Comparison of ENCODE assay signal across 14 cellular contexts in the genomic region with DNA sequence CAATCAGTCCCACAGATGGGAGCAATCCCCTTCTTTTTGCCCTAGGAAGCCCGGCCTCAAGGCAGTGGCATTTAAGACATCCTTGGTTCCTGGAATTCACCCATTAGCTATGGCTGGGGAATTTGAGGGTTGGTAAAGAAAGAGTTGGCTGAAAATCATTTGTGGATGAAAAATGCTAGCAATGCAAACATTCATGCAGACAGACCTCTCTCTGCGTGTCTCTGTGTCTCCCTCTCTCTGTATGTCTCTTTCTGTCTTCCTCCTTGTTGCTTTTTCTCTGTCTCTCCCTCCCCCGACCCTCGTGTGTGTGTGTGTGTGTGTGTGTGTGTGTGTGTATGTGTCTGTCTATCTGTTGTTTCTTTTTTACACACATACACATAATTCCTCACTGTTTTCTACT. TPM values are rescaled to one million over a fixed set of nuclear protein-coding genes. Genes with fewer than 3 reads are reported as not detected.
DNase-seq lines count a peak whose midpoint lies in the region; ATAC-seq and TF ChIP-seq lines count a peak whose summit lies in the region.
"Had no signal": no experiment of that assay in that cellular context is flagged by ENCODE, and none has a peak within 500 bp of the region (broad histone marks: within the 10 kb centered on the region; RNA-seq: fewer than 3 reads in every experiment).

No MANE protein-coding gene starts in this region.

- no peak overlapping the region for H3K23ac ChIP-seq in mesendoderm (ENCODE audit: low read length)

- H3K9me3 Mint-ChIP-seq in stimulated activated naive B cell treated with anti-CD40 and anti-IgM and Interleukin-4, amounts not matched to agents 10 μg/mL and 1 μg/mL and 100 μg/mL, for 72 hours, result no peaks in the 10 kb centered on the region
- H3K9me3 Mint-ChIP-seq: activated T-cell treated with anti-CD3 and anti-CD28 coated beads, Interleukin-2, amount 50 U/mL, for 72 hours; endodermal cell; nephron progenitor cell; stimulated activated naive CD8-positive, alpha-beta T cell treated with anti-CD3 and anti-CD28 coated beads, Interleukin-15, amount 100 ng/mL, for 72 hours had no signal

- WGBS in mesendoderm (ENCODE audit: extremely low coverage, insufficient coverage, low lambda C conversion rate), result no CpG with 5 or more reads among the region's 4 CpGs
- 3 to 16% methylated on average over 4 of the region's 4 CpGs for WGBS in aorta, 2 donors

- POLR2A ChIA-PET in GM10248 (lab: Yijun Ruan, JAX), result no interaction called here

- no peak overlapping the region for H4K5ac ChIP-seq in mesendoderm (ENCODE audit: low read length)

- CTCF ChIA-PET in GM10248 (lab: Yijun Ruan, JAX), result interaction anchor here (1.0 to 6.5 kb wide), 9 partner anchors 9 to 279 kb away, joined by 3 to 61 read pairs (median 5); no protein-coding TSS in a partner anchor

- H2BK120ac ChIP-seq in mesendoderm (ENCODE audit: low read depth, low read length), result no peak overlapping the region

- no peak overlapping the region for H2BK5ac ChIP-seq in mesendoderm (ENCODE audit: low read length)

- H3K9me3 ChIP-seq in right atrium auricular region (no peaks in the 10 kb centered on the region), aorta (ENCODE audit: control insufficient read depth, low read length) (no peaks in the 10 kb centered on the region)
- H3K9me3 ChIP-seq: body of pancreas had no signal

- no peak overlapping the region for H3K4me3 ChIP-seq in right atrium auricular region
- H3K4me3 ChIP-seq in coronary artery, result no peak overlapping the region
- H3K4me3 ChIP-seq in mesendoderm (ENCODE audit: low read length), result no peak overlapping the region
- no peak overlapping the region for H3K4me3 ChIP-seq in aorta (ENCODE audit: low read length in 2 of 2)
- H3K4me3 ChIP-seq: body of pancreas had no signal

- no peak for TF ChIP-seq CTCF in right atrium auricular region (IDR thresholded peaks at IDR 0.05)
- TF ChIP-seq CTCF in coronary artery (IDR thresholded peaks at IDR 0.05), result no peak
- TF ChIP-seq CTCF in GM10248 (IDR thresholded peaks at IDR 0.05; ENCODE audit: control extremely low read depth, extremely low read depth, low read depth, missing control alignments), result no peak

- H4K8ac ChIP-seq in mesendoderm (ENCODE audit: low read depth, low read length), result no peak overlapping the region

- H2BK15ac ChIP-seq in mesendoderm (replicated peaks; ENCODE audit: low read depth), result no peak overlapping the region

- H3K79me1 ChIP-seq in mesendoderm (ENCODE audit: low read length), result no peaks in the 10 kb centered on the region

- H3K36me3 ChIP-seq in right atrium auricular region, result peaks cover 49% of the 10 kb centered on the region
- no peaks in the 10 kb centered on the region for H3K36me3 ChIP-seq in mesendoderm (ENCODE audit: control insufficient read depth, insufficient read depth, low read length)
- peaks cover 0 to under 1% of the 10 kb centered on the region in 2 donors for H3K36me3 ChIP-seq in aorta (ENCODE audit: control insufficient read depth in 1 of 2, insufficient read depth in 2 of 2, low read length in 1 of 2)

- no peaks in the 10 kb centered on the region for H3K27me3 ChIP-seq in right atrium auricular region
- no peaks in the 10 kb centered on the region for H3K27me3 ChIP-seq in mesendoderm (ENCODE audit: insufficient read depth, low read length, poor library complexity)
- H3K27me3 ChIP-seq in aorta (ENCODE audit: control insufficient read depth in 1 of 2, insufficient read depth in 2 of 2, low read length in 1 of 2), result no peaks in the 10 kb centered on the region
- H3K27me3 ChIP-seq: body of pancreas had no signal

- H3K27ac ChIP-seq in right atrium auricular region (peak overlapping the region; percentile 91 to 98), coronary artery (peak overlapping the region; percentile 8 to 77), mesendoderm (ENCODE audit: low read depth, low read length) (no peak overlapping the region), aorta (ENCODE audit: low read depth in 1 of 2, low read length in 2 of 2) (peak overlapping the region; percentile 31 to 37)
- H3K27ac ChIP-seq: body of pancreas had no signal

- no peak for ATAC-seq in aorta (ENCODE audit: low FRiP score)
- ATAC-seq in HG02623 (IDR thresholded peaks at IDR 0.05; ENCODE audit: unreplicated experiment), result no peak
- ATAC-seq in stimulated activated naive B cell treated with anti-CD40 and anti-IgM and Interleukin-4, amounts not matched to agents 10 μg/mL and 1 μg/mL and 100 μg/mL, for 72 hours (replicated peaks), result no peak

- peak overlapping the region; percentile 8 for H3K56ac ChIP-seq in mesendoderm (ENCODE audit: low read length)

- H3K4me3 Mint-ChIP-seq in stimulated activated naive B cell treated with anti-CD40 and anti-IgM and Interleukin-4, amounts not matched to agents 10 μg/mL and 1 μg/mL and 100 μg/mL, for 72 hours, result no peak overlapping the region
- H3K4me3 Mint-ChIP-seq: activated T-cell treated with anti-CD3 and anti-CD28 coated beads, Interleukin-2, amount 50 U/mL, for 72 hours; endodermal cell; nephron progenitor cell; stimulated activated naive CD8-positive, alpha-beta T cell treated with anti-CD3 and anti-CD28 coated beads, Interleukin-15, amount 100 ng/mL, for 72 hours had no signal

- no peak overlapping the region for H3K9ac ChIP-seq in mesendoderm (ENCODE audit: low read length)

- peaks cover 6 to 11% of the 10 kb centered on the region in 2 donors for H3K4me1 Mint-ChIP-seq in stimulated activated naive B cell treated with anti-CD40 and anti-IgM and Interleukin-4, amounts not matched to agents 10 μg/mL and 1 μg/mL and 100 μg/mL, for 72 hours

- no peak overlapping the region for H2AK5ac ChIP-seq in mesendoderm (ENCODE audit: low read length)

- no peak overlapping the region for H3K18ac ChIP-seq in mesendoderm (ENCODE audit: low read length)

- no peak overlapping the region for H3K27ac Mint-ChIP-seq in stimulated activated naive B cell treated with anti-CD40 and anti-IgM and Interleukin-4, amounts not matched to agents 10 μg/mL and 1 μg/mL and 100 μg/mL, for 72 hours
- H3K27ac Mint-ChIP-seq: activated T-cell treated with anti-CD3 and anti-CD28 coated beads, Interleukin-2, amount 50 U/mL, for 72 hours; endodermal cell; nephron progenitor cell; stimulated activated naive CD8-positive, alpha-beta T cell treated with anti-CD3 and anti-CD28 coated beads, Interleukin-15, amount 100 ng/mL, for 72 hours had no signal

- H3K27me3 Mint-ChIP-seq in stimulated activated naive B cell treated with anti-CD40 and anti-IgM and Interleukin-4, amounts not matched to agents 10 μg/mL and 1 μg/mL and 100 μg/mL, for 72 hours, result peaks cover 27 to 52% of the 10 kb centered on the region in 2 donors

- peaks cover 0 to 66% of the 10 kb centered on the region in 2 donors for H3K4me1 ChIP-seq in right atrium auricular region
- peaks cover 2% of the 10 kb centered on the region for H3K4me1 ChIP-seq in mesendoderm (ENCODE audit: control insufficient read depth, low read depth, low read length)
- peaks cover 0 to 3% of the 10 kb centered on the region in 2 donors for H3K4me1 ChIP-seq in aorta (ENCODE audit: control insufficient read depth in 1 of 2, insufficient read depth in 2 of 2, low read length in 2 of 2)

- intact Hi-C loops in cardiac septum (cut with DNase I), result no loop called here
- intact Hi-C loops in aorta (cut with DNase I), result no loop called here

- H3K79me2 ChIP-seq in mesendoderm (ENCODE audit: control insufficient read depth, insufficient read depth, low read length), result no peaks in the 10 kb centered on the region

- no peaks in the 10 kb centered on the region for H3K36me3 Mint-ChIP-seq in stimulated activated naive B cell treated with anti-CD40 and anti-IgM and Interleukin-4, amounts not matched to agents 10 μg/mL and 1 μg/mL and 100 μg/mL, for 72 hours

- no peak overlapping the region for H3K4me2 ChIP-seq in mesendoderm (ENCODE audit: low read length)

- DNase-seq in right atrium auricular region (ENCODE audit: low spot score) (no peak), cardiac septum (ENCODE audit: low spot score) (no peak), coronary artery (ENCODE audit: low spot score) (no peak), mesendoderm (peak; percentile 52), aorta (no peak), GM10248 (ENCODE audit: extremely low spot score) (no peak)
- DNase-seq in stimulated activated naive B cell treated with anti-CD40 and anti-IgM and Interleukin-4, amounts not matched to agents 10 μg/mL and 1 μg/mL and 100 μg/mL, for 72 hours, result no peak

- no peak overlapping the region for H3K4ac ChIP-seq in mesendoderm (ENCODE audit: low read depth, low read length)

RNA-seq across cellular contexts. Expression of gene LDB3, which starts 19.4 kb away (rescaled TPM):
- total RNA-seq in right atrium auricular region (100 to 1,000 TPM; 448 to 908 TPM), cardiac septum (1,178 TPM), aorta (100 to 1,000 TPM in 1 of 2 donors, 10 to 100 TPM in 1; 67.9 to 132 TPM)
- polyA plus RNA-seq in mesendoderm (2013, experiment 1 of 2), result 0.51 TPM
- polyA plus RNA-seq in mesendoderm (2013, experiment 2 of 2), result 0.59 TPM
- 10 to 100 TPM; 11.0 to 32.6 TPM for polyA plus RNA-seq in aorta

RNA-seq across cellular contexts. Expression of gene OPN4, which starts 33.4 kb away (rescaled TPM):
- total RNA-seq in right atrium auricular region (under 1 TPM; 0.19 to 0.31 TPM), cardiac septum (not detected), aorta (under 1 TPM in 1 of 2 donors, not detected in 1; 0.36 TPM)
- polyA plus RNA-seq in mesendoderm (2013, experiment 1 of 2), result not detected
- polyA plus RNA-seq in mesendoderm (2013, experiment 2 of 2), result not detected
- polyA plus RNA-seq in aorta, result not detected
- total RNA-seq: A673; activated T-cell treated with anti-CD3 and anti-CD28 coated beads, Interleukin-2, amount 50 U/mL, for 72 hours; body of pancreas; endodermal cell had no signal
